8 cellular contexts compared by ENCODE assay signal in the genomic region with DNA sequence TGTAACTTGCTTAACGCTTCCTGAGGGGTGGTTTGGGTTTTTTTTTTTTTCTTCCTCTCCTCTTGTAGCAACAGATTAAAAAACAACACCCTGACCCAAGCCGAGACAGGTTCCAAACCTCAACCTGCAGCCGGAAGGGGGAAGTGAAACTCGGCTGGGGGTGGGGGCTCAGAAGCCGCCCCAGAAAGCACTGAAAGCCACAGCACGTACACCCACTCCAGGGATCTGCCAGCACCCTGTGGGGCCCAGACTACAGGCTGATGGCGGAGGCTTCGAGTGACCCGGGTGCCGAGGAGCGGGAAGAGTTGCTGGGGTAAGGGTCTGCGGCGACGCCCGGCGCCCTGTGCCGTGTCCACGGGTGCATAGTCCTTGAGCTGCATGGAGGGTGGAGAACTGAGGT. TPM values are rescaled to one million over a fixed set of nuclear protein-coding genes. Genes with fewer than 3 reads are reported as not detected.
A peak's percentile ranks its signal among the peaks of the same experiment; 100 is the strongest.
DNase-seq lines count a peak whose midpoint lies in the region; ATAC-seq, FAIRE-seq and TF ChIP-seq lines count a peak whose summit lies in the region.

A gene with protein sequence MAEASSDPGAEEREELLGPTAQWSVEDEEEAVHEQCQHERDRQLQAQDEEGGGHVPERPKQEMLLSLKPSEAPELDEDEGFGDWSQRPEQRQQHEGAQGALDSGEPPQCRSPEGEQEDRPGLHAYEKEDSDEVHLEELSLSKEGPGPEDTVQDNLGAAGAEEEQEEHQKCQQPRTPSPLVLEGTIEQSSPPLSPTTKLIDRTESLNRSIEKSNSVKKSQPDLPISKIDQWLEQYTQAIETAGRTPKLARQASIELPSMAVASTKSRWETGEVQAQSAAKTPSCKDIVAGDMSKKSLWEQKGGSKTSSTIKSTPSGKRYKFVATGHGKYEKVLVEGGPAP (plus strand): TSS at position 200 of the 400 bp plus-strand sequence. CDS start 61 bp downstream, at position 261.

- no peak within 1 kb of the TSS for H3T11ph ChIP-seq in H9 (ENCODE audit: low read length)

- no peak within 1 kb of the TSS for H2BK12ac ChIP-seq in H9 (ENCODE audit: insufficient read length, low read depth, low read length)

- H3K4me1 ChIP-seq in osteoblast (ENCODE audit: insufficient read depth, low read length) (no peaks in the 10 kb centered on the region), aorta (ENCODE audit: control insufficient read depth in 1 of 2, insufficient read depth in 2 of 2, low read length in 2 of 2) (no peaks in the 10 kb centered on the region), H9 (ENCODE audit: insufficient read depth, low read length) (no peaks in the 10 kb centered on the region)

- no peaks in the 10 kb centered on the region for H3K23me2 ChIP-seq in H9 (ENCODE audit: insufficient read length, low read depth, low read length, poor library complexity, severe bottlenecking)

- no peak within 1 kb of the TSS; a peak in 2 of 7 replicates for H3K27ac Mint-ChIP-seq in H9

- no peaks in the 10 kb centered on the region for H3K27me3 ChIP-seq in osteoblast (ENCODE audit: insufficient read depth, low read length)
- no peaks in the 10 kb centered on the region for H3K27me3 ChIP-seq in aorta (ENCODE audit: control insufficient read depth in 1 of 2, insufficient read depth in 2 of 2, low read length in 1 of 2)
- no peaks in the 10 kb centered on the region for H3K27me3 ChIP-seq in H9 (ENCODE audit: insufficient read depth, low read length)

- H3K56ac ChIP-seq in H9 (ENCODE audit: insufficient read length, low read depth, low read length), result no peak within 1 kb of the TSS

- no peak within 1 kb of the TSS for H3K27ac ChIP-seq in osteoblast (ENCODE audit: low read depth, low read length)
- H3K27ac ChIP-seq in aorta (ENCODE audit: low read depth in 1 of 2, low read length in 2 of 2), result no peak within 1 kb of the TSS
- no peak within 1 kb of the TSS for H3K27ac ChIP-seq in H9 (ENCODE audit: insufficient read length, low read depth, low read length)

- H3K27me3 Mint-ChIP-seq in H9 (ENCODE audit: low read depth), result peaks cover 10% of the 10 kb centered on the region

- H3K36me3 ChIP-seq in osteoblast (ENCODE audit: insufficient read depth, low read length), result no peaks in the 10 kb centered on the region
- no peaks in the 10 kb centered on the region for H3K36me3 ChIP-seq in aorta (ENCODE audit: control insufficient read depth in 1 of 2, insufficient read depth in 2 of 2, low read length in 1 of 2)

- peaks cover 2 to 3% of the 10 kb centered on the region in 2 experiments; a peak in 2 of 4 replicates for H3K4me1 Mint-ChIP-seq in H9

- FAIRE-seq in GM12892 (lab: Jason Lieb, UNC), result peak; percentile 100

- ATAC-seq in HG02798 (IDR thresholded peaks at IDR 0.05; ENCODE audit: poor library complexity, unreplicated experiment), result peak; percentile 52
- no peak for ATAC-seq in aorta (ENCODE audit: low FRiP score)

- no peak within 1 kb of the TSS for H3K4ac ChIP-seq in H9 (ENCODE audit: low read depth, low read length)

- H3K4me3 ChIP-seq in osteoblast (ENCODE audit: insufficient read depth, low read length), result no peak within 1 kb of the TSS
- no peak within 1 kb of the TSS for H3K4me3 ChIP-seq in aorta (ENCODE audit: low read length in 2 of 2)

- no peaks in the 10 kb centered on the region for H3K36me3 Mint-ChIP-seq in H9 (ENCODE audit: insufficient read depth in 1 of 3, low read depth in 3 of 3)

- H4K91ac ChIP-seq in H9 (ENCODE audit: insufficient read length, low read depth, low read length), result no peak within 1 kb of the TSS

- no peak for TF ChIP-seq CTCF in osteoblast (IDR thresholded peaks at IDR 0.05; ENCODE audit: extremely low read depth, low read depth, low read length)
- TF ChIP-seq CTCF in H9 (conservative IDR thresholded peaks at IDR 0.05), result no peak

- no peaks in the 10 kb centered on the region for H3K9me3 Mint-ChIP-seq in H9

- no peak within 1 kb of the TSS for H3K18ac ChIP-seq in H9 (ENCODE audit: insufficient read length, low read depth, low read length)

- WGBS in aorta, 2 donors, result 80 to 89% methylated on average over 18 of the region's 18 CpGs
- WGBS in H9 (ENCODE audit: extremely low coverage, insufficient read length, low lambda C conversion rate), result no CpG with 5 or more reads among the region's 18 CpGs

- TF ChIP-seq POLR2A in GM12892 (IDR thresholded peaks at IDR 0.05; ENCODE audit: low read depth, low read length), result peak; percentile 94

- no peak within 1 kb of the TSS for H4K5ac ChIP-seq in H9 (ENCODE audit: insufficient read length, low read depth, low read length)

- H3K23ac ChIP-seq in H9 (ENCODE audit: insufficient read length, low read depth, low read length), result no peak within 1 kb of the TSS

- peak; percentile 97 for DNase-seq in GM12892 (ENCODE audit: insufficient read length)
- peak; percentile 78 for DNase-seq in SIG-M5 treated with dmso at 0.1 percent for 504 hours (lab: John Stamatoyannopoulos, UW; ENCODE audit: unreplicated experiment)
- peak; percentile 75 for DNase-seq in activated naive CD4-positive, alpha-beta T cell treated with anti-CD3 and anti-CD28 coated beads, Interleukin-2, amount 50 U/mL, for 16 hours
- DNase-seq in osteoblast (ENCODE audit: insufficient read length, low spot score, missing footprints), result no peak
- DNase-seq in aorta, result peak in 1 of 2 donors; percentile 77
- DNase-seq in H9, result no peak
- DNase-seq in NCI-H2227 treated with DMSO at 0.1 percent for 48 hours (lab: John Stamatoyannopoulos, UW), result no peak

- H2AK5ac ChIP-seq in H9 (ENCODE audit: insufficient read length, low read length), result no peak within 1 kb of the TSS

- no peak within 1 kb of the TSS for H2BK120ac ChIP-seq in H9 (ENCODE audit: low read depth, low read length, poor library complexity, severe bottlenecking)

- intact Hi-C loops in aorta (cut with DNase I), result no loop called here

- no peak within 1 kb of the TSS for H4K8ac ChIP-seq in H9 (replicated peaks; ENCODE audit: insufficient read length, low read depth, low read length)

- H3K9ac ChIP-seq in H9 (ENCODE audit: extremely low read depth, insufficient read length, low read length), result no peak within 1 kb of the TSS

- H2BK20ac ChIP-seq in H9 (ENCODE audit: low read depth, low read length, poor library complexity, severe bottlenecking), result no peak within 1 kb of the TSS

- H3K79me2 ChIP-seq in osteoblast (ENCODE audit: insufficient read depth, low read length) (no peaks in the 10 kb centered on the region), H9 (ENCODE audit: insufficient read depth, low read length) (no peaks in the 10 kb centered on the region)

- H2AFZ ChIP-seq in osteoblast (ENCODE audit: low read length) (no peak within 1 kb of the TSS), H9 (ENCODE audit: low read length) (no peak within 1 kb of the TSS)

- H2BK15ac ChIP-seq in H9 (ENCODE audit: low read depth, low read length), result no peak within 1 kb of the TSS

- H3K9me3 ChIP-seq in osteoblast (ENCODE audit: low read depth, low read length) (no peaks in the 10 kb centered on the region), aorta (ENCODE audit: control insufficient read depth, low read length) (no peaks in the 10 kb centered on the region), H9 (ENCODE audit: control insufficient read depth, low read depth, low read length) (no peaks in the 10 kb centered on the region)

- no peak within 1 kb of the TSS; the same call in 1 of the 2 replicates for H3K14ac ChIP-seq in H9 (ENCODE audit: insufficient read depth, low read length)

- H4K20me1 ChIP-seq in osteoblast (ENCODE audit: insufficient read depth, low read length) (no peaks in the 10 kb centered on the region), H9 (ENCODE audit: control insufficient read depth, insufficient read depth, insufficient read length) (no peaks in the 10 kb centered on the region)

- H2BK5ac ChIP-seq in H9 (ENCODE audit: insufficient read length, low read length), result no peak within 1 kb of the TSS

- H3K4me2 ChIP-seq in osteoblast (ENCODE audit: insufficient read depth, low read length) (no peak within 1 kb of the TSS), H9 (ENCODE audit: insufficient read depth, insufficient read length, low read length) (no peak within 1 kb of the TSS)

- no peak within 1 kb of the TSS for H3K4me3 Mint-ChIP-seq in H9

- no peaks in the 10 kb centered on the region for H3K79me1 ChIP-seq in H9 (ENCODE audit: insufficient read depth, low read depth, low read length, poor library complexity, severe bottlenecking)

RNA-seq across cellular contexts. Expression of the gene that starts here (rescaled TPM):
- 302 TPM for polyA plus RNA-seq in GM12892 (2012; ENCODE audit: missing spikeins)
- total RNA-seq in osteoblast (41.0 and 54.6 TPM in 2 replicates), aorta (100 to 1,000 TPM in 1 of 2 donors, 10 to 100 TPM in 1; 45.2 to 128 TPM), H9 (2021) (not detected in 2 replicates)
- 10 to 100 TPM; 12.0 to 40.4 TPM for polyA plus RNA-seq in aorta

Comparison
In these comparisons a context has a peak if more than half of its experiments do, and no peak if none do; other contexts are left out.
1. RNA of the gene that starts here (total RNA-seq): 45.2 to 128 TPM in aorta and 41.0 to 54.6 TPM in osteoblast; not detected in H9; every median in the first group is over 10 times any median in the second.
2. DNase-seq: peak in GM12892 (single experiment), SIG-M5 treated with dmso at 0.1 percent for 504 hours (single experiment) and activated naive CD4-positive, alpha-beta T cell treated with anti-CD3 and anti-CD28 coated beads, Interleukin-2, amount 50 U/mL, for 16 hours (single experiment); none in osteoblast (single experiment), H9 (single experiment) and NCI-H2227 treated with DMSO at 0.1 percent for 48 hours (single experiment).